Comparison of ENCODE assay signal across 14 cellular contexts in genomic region chr9:127777368-127777960, GRCh38. TPM values are rescaled to one million over a fixed set of nuclear protein-coding genes. Genes with fewer than 3 reads are reported as not detected.
DNase-seq lines count a peak whose midpoint lies in the region; ATAC-seq and TF ChIP-seq lines count a peak whose summit lies in the region.
"Had no signal": no experiment of that assay in that cellular context is flagged by ENCODE, and none has a peak within 500 bp of the region (broad histone marks: within the 10 kb centered on the region; RNA-seq: fewer than 3 reads in every experiment).

No MANE protein-coding gene starts in this region.

- intact Hi-C loops in CD4-positive, alpha-beta T cell (cut with DNase I, micrococcal nuclease) = no loop called here
- intact Hi-C loops in Calu3 (cut with micrococcal nuclease; ENCODE audit: unreplicated experiment) = no loop called here

- no peaks in the 10 kb centered on the region for H3K36me3 ChIP-seq in KMS-11 (ENCODE audit: insufficient read depth)

- peaks cover 72% of the 10 kb centered on the region for H3K4me1 ChIP-seq in KMS-11 (ENCODE audit: low read depth, poor library complexity, severe bottlenecking)

- POLR2A ChIA-PET in CD4-positive, alpha-beta T cell (lab: Charles Lee) = interaction anchor here (0.7 to 2.2 kb wide), 3 partner anchors 8 to 169 kb away, joined by 3 to 16 read pairs (median 3); no protein-coding TSS in a partner anchor
- POLR2A ChIA-PET in activated naive CD8-positive, alpha-beta T cell treated with anti-CD3 and anti-CD28 coated beads, Interleukin-2, amount 10 ng/mL, durations not matched to agents 7 days and 5 days (lab: Charles Lee) = interaction anchor here (0.8 to 2.5 kb wide), 7 partner anchors 7 to 139 kb away, joined by 3 to 27 read pairs (median 6); partner anchors contain the start of genes FPGS and ST6GALNAC4

- BruUV-seq in Calu3 (replicated peaks; lab: Mats Ljungman, UMichigan) = no TSS peak

- H3K4me1 Mint-ChIP-seq in CD4-positive, alpha-beta T cell (ENCODE audit: low read depth) = peaks cover 65% of the 10 kb centered on the region
- peaks cover 38% of the 10 kb centered on the region for H3K4me1 Mint-ChIP-seq in activated naive CD8-positive, alpha-beta T cell treated with anti-CD3 and anti-CD28 coated beads, Interleukin-2, amount 10 ng/mL, durations not matched to agents 7 days and 5 days
- H3K4me1 Mint-ChIP-seq in nephron (peaks cover 12% of the 10 kb centered on the region), Calu3 (ENCODE audit: low read depth, unreplicated experiment) (no peaks in the 10 kb centered on the region)

- peak overlapping the region; percentile 97 for H3K27ac Mint-ChIP-seq in CD4-positive, alpha-beta T cell
- peak overlapping the region; percentile 99 for H3K27ac Mint-ChIP-seq in activated naive CD8-positive, alpha-beta T cell treated with anti-CD3 and anti-CD28 coated beads, Interleukin-2, amount 10 ng/mL, durations not matched to agents 7 days and 5 days
- H3K27ac Mint-ChIP-seq in nephron (peak overlapping the region in 2 of 3 experiments; percentile 41 to 48), Calu3 (ENCODE audit: unreplicated experiment) (no peak overlapping the region)

- no peaks in the 10 kb centered on the region for H3K9me3 Mint-ChIP-seq in CD4-positive, alpha-beta T cell
- H3K9me3 Mint-ChIP-seq in activated naive CD8-positive, alpha-beta T cell treated with anti-CD3 and anti-CD28 coated beads, Interleukin-2, amount 10 ng/mL, durations not matched to agents 7 days and 5 days = no peaks in the 10 kb centered on the region
- no peaks in the 10 kb centered on the region for H3K9me3 Mint-ChIP-seq in nephron
- no peaks in the 10 kb centered on the region for H3K9me3 Mint-ChIP-seq in Calu3 (ENCODE audit: low read depth, unreplicated experiment)

- no peak for TF ChIP-seq CTCF in CD4-positive, alpha-beta T cell (IDR thresholded peaks at IDR 0.05)
- TF ChIP-seq CTCF in KMS-11 (conservative IDR thresholded peaks at IDR 0.05; ENCODE audit: low read depth, low read length) = no peak
- TF ChIP-seq CTCF in nephron (IDR thresholded peaks at IDR 0.05; ENCODE audit: unreplicated experiment in 3 of 3) = no peak
- no peak for TF ChIP-seq CTCF in Calu3 (IDR thresholded peaks at IDR 0.05; ENCODE audit: unreplicated experiment)

- H3K4me3 Mint-ChIP-seq in CD4-positive, alpha-beta T cell = peak overlapping the region; percentile 96
- peak overlapping the region; percentile 100 for H3K4me3 Mint-ChIP-seq in activated naive CD8-positive, alpha-beta T cell treated with anti-CD3 and anti-CD28 coated beads, Interleukin-2, amount 10 ng/mL, durations not matched to agents 7 days and 5 days
- H3K4me3 Mint-ChIP-seq in nephron (peak overlapping the region; percentile 49 to 57 (median 51)), Calu3 (ENCODE audit: low read depth, unreplicated experiment) (no peak overlapping the region)

- peak overlapping the region; percentile 98 for H3K4me2 ChIP-seq in KMS-11

- no peak overlapping the region for H3K4me3 ChIP-seq in KMS-11 (IDR thresholded peaks at IDR 0.05; ENCODE audit: insufficient read depth, low read depth, low read length)

- H2AFZ ChIP-seq in KMS-11 (ENCODE audit: low read depth) = no peak overlapping the region

- no peak for ATAC-seq in CD4-positive, alpha-beta T cell (ENCODE audit: poor library complexity)
- ATAC-seq in activated naive CD8-positive, alpha-beta T cell treated with anti-CD3 and anti-CD28 coated beads, Interleukin-2, amount 10 ng/mL, durations not matched to agents 7 days and 5 days (ENCODE audit: low read depth) = no peak
- ATAC-seq in GM21390 (IDR thresholded peaks at IDR 0.05; ENCODE audit: unreplicated experiment) = no peak

- DNase-seq in CD4-positive, alpha-beta T cell = no peak
- DNase-seq in activated naive CD8-positive, alpha-beta T cell treated with anti-CD3 and anti-CD28 coated beads, Interleukin-2, amount 10 ng/mL, durations not matched to agents 7 days and 5 days = no peak
- no peak for DNase-seq in activated CD4-positive, CD25-positive, alpha-beta regulatory T cell (lab: John Stamatoyannopoulos, UW)
- DNase-seq in glomerular visceral epithelial cell (ENCODE audit: extremely low spot score) (no peak), Calu3 (no peak)
- DNase-seq: COR-L47, islet precursor cell, NCI-H510A treated with DMSO at 0.1 percent for 48 hours, nucleus accumbens, substantia nigra had no signal

- H3K36me3 Mint-ChIP-seq in CD4-positive, alpha-beta T cell (ENCODE audit: low read depth) = peaks cover 38% of the 10 kb centered on the region
- H3K36me3 Mint-ChIP-seq in activated naive CD8-positive, alpha-beta T cell treated with anti-CD3 and anti-CD28 coated beads, Interleukin-2, amount 10 ng/mL, durations not matched to agents 7 days and 5 days = peaks cover 23% of the 10 kb centered on the region
- no peaks in the 10 kb centered on the region for H3K36me3 Mint-ChIP-seq in nephron (ENCODE audit: low read depth)
- no peaks in the 10 kb centered on the region for H3K36me3 Mint-ChIP-seq in Calu3 (ENCODE audit: insufficient read depth, unreplicated experiment)

- no peaks in the 10 kb centered on the region for H3K27me3 ChIP-seq in CD4-positive, alpha-beta T cell (ENCODE audit: control insufficient read depth, insufficient read depth, low read length)
- no peaks in the 10 kb centered on the region for H3K27me3 ChIP-seq in KMS-11 (ENCODE audit: insufficient read depth, low read depth)

- no peaks in the 10 kb centered on the region for H3K27me3 Mint-ChIP-seq in CD4-positive, alpha-beta T cell
- H3K27me3 Mint-ChIP-seq in activated naive CD8-positive, alpha-beta T cell treated with anti-CD3 and anti-CD28 coated beads, Interleukin-2, amount 10 ng/mL, durations not matched to agents 7 days and 5 days = no peaks in the 10 kb centered on the region
- H3K27me3 Mint-ChIP-seq in nephron (ENCODE audit: low read depth) (peaks cover 3% of the 10 kb centered on the region), Calu3 (ENCODE audit: unreplicated experiment) (peaks cover 30% of the 10 kb centered on the region)

- H3K9me3 ChIP-seq in CD4-positive, alpha-beta T cell (ENCODE audit: control insufficient read depth, low read length) = no peaks in the 10 kb centered on the region

- H4K20me1 ChIP-seq in KMS-11 (ENCODE audit: insufficient read depth) = no peaks in the 10 kb centered on the region

- CTCF ChIA-PET in CD4-positive, alpha-beta T cell (lab: Charles Lee) = interaction anchor here (3.4 kb wide), 1 partner anchor 43 kb away, joined by 17 read pairs; the partner anchor contains the start of gene TOR2A
- CTCF ChIA-PET in Calu3 (lab: Charles Lee) = no interaction called here

- H3K27ac ChIP-seq in CD4-positive, alpha-beta T cell (ENCODE audit: low read depth, low read length) = peak overlapping the region; percentile 90
- peak overlapping the region; percentile 98 for H3K27ac ChIP-seq in KMS-11

- H3K79me2 ChIP-seq in KMS-11 (ENCODE audit: insufficient read depth, low read depth) = peaks cover 31% of the 10 kb centered on the region

- peak overlapping the region; percentile 85 for H3K9ac ChIP-seq in KMS-11

RNA-seq across cellular contexts. Expression of gene SH2D3C, which starts 1.0 kb away (rescaled TPM):
- 10 to 100 TPM; 10.9 to 11.8 TPM for total RNA-seq in CD4-positive, alpha-beta T cell
- total RNA-seq in activated naive CD8-positive, alpha-beta T cell treated with anti-CD3 and anti-CD28 coated beads, Interleukin-2, amount 10 ng/mL, durations not matched to agents 7 days and 5 days = 10 to 100 TPM; 64.6 to 67.1 TPM
- not detected in 2 replicates for total RNA-seq in Calu3 (2022)
- total RNA-seq: bronchial epithelial cell had no signal

RNA-seq across cellular contexts. Expression of gene CDK9, which starts 8.4 kb away (rescaled TPM):
- total RNA-seq in CD4-positive, alpha-beta T cell = 100 to 1,000 TPM; 117 to 121 TPM
- 100 to 1,000 TPM; 134 to 136 TPM for total RNA-seq in activated naive CD8-positive, alpha-beta T cell treated with anti-CD3 and anti-CD28 coated beads, Interleukin-2, amount 10 ng/mL, durations not matched to agents 7 days and 5 days
- 41.8 and 51.3 TPM in 2 replicates for total RNA-seq in Calu3 (2022)

RNA-seq across cellular contexts. Expression of gene FPGS, which starts 25.2 kb away (rescaled TPM):
- 10 to 100 TPM; 58.0 to 66.6 TPM for total RNA-seq in CD4-positive, alpha-beta T cell
- total RNA-seq in activated naive CD8-positive, alpha-beta T cell treated with anti-CD3 and anti-CD28 coated beads, Interleukin-2, amount 10 ng/mL, durations not matched to agents 7 days and 5 days = 100 to 1,000 TPM; 108 to 109 TPM
- total RNA-seq in Calu3 (2022) = 75.2 and 79.9 TPM in 2 replicates

RNA-seq across cellular contexts. Expression of gene TOR2A, which starts 42.4 kb away (rescaled TPM):
- total RNA-seq in CD4-positive, alpha-beta T cell = 1 to 10 TPM; 7.6 to 8.2 TPM
- 10 to 100 TPM; 21.7 to 24.4 TPM for total RNA-seq in activated naive CD8-positive, alpha-beta T cell treated with anti-CD3 and anti-CD28 coated beads, Interleukin-2, amount 10 ng/mL, durations not matched to agents 7 days and 5 days
- total RNA-seq in Calu3 (2022) = 7.0 and 7.6 TPM in 2 replicates

Comparison
In these comparisons a context has a peak if more than half of its experiments do, and no peak if none do; other contexts are left out.
1. RNA of gene SH2D3C, which starts 1.0 kb away (total RNA-seq): 64.6 to 67.1 TPM in activated naive CD8-positive, alpha-beta T cell treated with anti-CD3 and anti-CD28 coated beads, Interleukin-2, amount 10 ng/mL, durations not matched to agents 7 days and 5 days and 10.9 to 11.8 TPM in CD4-positive, alpha-beta T cell; not detected in Calu3; every median in the first group is over 10 times any median in the second.